In the genomic region with DNA sequence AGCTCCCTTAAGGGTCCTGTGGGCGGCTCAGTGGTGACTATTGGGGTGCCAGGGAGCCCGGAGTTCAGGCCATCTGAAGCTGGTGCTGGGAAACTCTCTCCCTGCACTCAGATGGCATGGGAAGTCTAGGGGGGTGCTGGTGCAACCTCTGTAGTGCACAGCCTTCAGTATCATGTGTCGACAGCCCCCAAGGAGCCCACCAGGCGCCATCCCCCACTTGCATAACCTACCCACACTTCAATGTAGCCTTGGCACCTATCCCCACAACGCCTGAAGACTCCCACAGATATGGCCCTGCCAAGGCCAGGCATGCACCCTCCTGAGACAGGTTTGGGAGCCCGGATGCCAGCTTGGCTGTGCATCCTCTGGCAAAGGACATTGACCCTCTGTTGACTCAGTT, we compare ENCODE assay signal across 11 cellular contexts. TPM values are rescaled to one million over a fixed set of nuclear protein-coding genes. Genes with fewer than 3 reads are reported as not detected.
DNase-seq lines count a peak whose midpoint lies in the region; ATAC-seq and TF ChIP-seq lines count a peak whose summit lies in the region.
"Had no signal": no experiment of that assay in that cellular context is flagged by ENCODE, and none has a peak within 500 bp of the region (broad histone marks: within the 10 kb centered on the region; RNA-seq: fewer than 3 reads in every experiment).

No MANE protein-coding gene starts in this region.

- peaks cover 45% of the 10 kb centered on the region for H3K4me1 Mint-ChIP-seq in activated CD8-positive, alpha-beta T cell treated with anti-CD3 and anti-CD28 coated beads for 36 hours (ENCODE audit: low read depth)
- H3K4me1 Mint-ChIP-seq in activated CD8-positive, alpha-beta T cell treated with anti-CD3 and anti-CD28 coated beads, Interleukin-2, amount 10 ng/mL, durations not matched to agents 7 days and 5 days (ENCODE audit: low read depth) = peaks cover 49% of the 10 kb centered on the region

- CTCF ChIA-PET in activated CD8-positive, alpha-beta T cell treated with anti-CD3 and anti-CD28 coated beads for 36 hours (lab: Charles Lee) = interaction anchor here (5.5 kb wide), 1 partner anchor 13 kb away, joined by 45 read pairs; no protein-coding TSS in a partner anchor
- CTCF ChIA-PET in activated CD8-positive, alpha-beta T cell treated with anti-CD3 and anti-CD28 coated beads, Interleukin-2, amount 10 ng/mL, durations not matched to agents 7 days and 5 days (lab: Charles Lee) = interaction anchor here (1.2 to 8.6 kb wide), 3 partner anchors 10 to 13 kb away, joined by 3 to 57 read pairs (median 4); no protein-coding TSS in a partner anchor

- H3K9me3 Mint-ChIP-seq in activated CD8-positive, alpha-beta T cell treated with anti-CD3 and anti-CD28 coated beads for 36 hours = no peaks in the 10 kb centered on the region
- no peaks in the 10 kb centered on the region for H3K9me3 Mint-ChIP-seq in activated CD8-positive, alpha-beta T cell treated with anti-CD3 and anti-CD28 coated beads, Interleukin-2, amount 10 ng/mL, durations not matched to agents 7 days and 5 days (ENCODE audit: insufficient read depth)

- no peaks in the 10 kb centered on the region for H3K27me3 Mint-ChIP-seq in activated CD8-positive, alpha-beta T cell treated with anti-CD3 and anti-CD28 coated beads for 36 hours
- H3K27me3 Mint-ChIP-seq in activated CD8-positive, alpha-beta T cell treated with anti-CD3 and anti-CD28 coated beads, Interleukin-2, amount 10 ng/mL, durations not matched to agents 7 days and 5 days (ENCODE audit: low read depth) = no peaks in the 10 kb centered on the region

- H3K27ac Mint-ChIP-seq in activated CD8-positive, alpha-beta T cell treated with anti-CD3 and anti-CD28 coated beads for 36 hours = peak overlapping the region; percentile 31
- H3K27ac Mint-ChIP-seq in activated CD8-positive, alpha-beta T cell treated with anti-CD3 and anti-CD28 coated beads, Interleukin-2, amount 10 ng/mL, durations not matched to agents 7 days and 5 days = no peak overlapping the region

- POLR2A ChIA-PET in activated CD8-positive, alpha-beta T cell treated with anti-CD3 and anti-CD28 coated beads for 36 hours (lab: Charles Lee) = interaction anchor here (6.7 to 6.9 kb wide), 2 partner anchors 11 to 12 kb away, joined by 58 to 78 read pairs; no protein-coding TSS in a partner anchor
- POLR2A ChIA-PET in activated CD8-positive, alpha-beta T cell treated with anti-CD3 and anti-CD28 coated beads, Interleukin-2, amount 10 ng/mL, durations not matched to agents 7 days and 5 days (lab: Charles Lee) = interaction anchor here (1.5 to 5.5 kb wide), 3 partner anchors 12 to 61 kb away, joined by 4 to 104 read pairs (median 9); no protein-coding TSS in a partner anchor

- intact Hi-C loops in activated CD8-positive, alpha-beta T cell treated with anti-CD3 and anti-CD28 coated beads for 36 hours (cut with micrococcal nuclease) = no loop called here
- intact Hi-C loops in breast epithelium (cut with DNase I; ENCODE audit: low total_unique reads) (no loop called here), thyroid gland (cut with DNase I) (no loop called here), testis (cut with DNase I; ENCODE audit: low total_unique reads) (no loop called here)

- 72 to 100% methylated on average over 2 to 3 of the region's 6 CpGs for WGBS in thyroid gland, 2 donors
- 79 to 85% methylated on average over 4 to 6 of the region's 6 CpGs for WGBS in testis, 2 donors

- DNase-seq in activated CD8-positive, alpha-beta T cell treated with anti-CD3 and anti-CD28 coated beads for 36 hours = no peak
- DNase-seq in activated CD8-positive, alpha-beta T cell treated with anti-CD3 and anti-CD28 coated beads, Interleukin-2, amount 10 ng/mL, durations not matched to agents 7 days and 5 days = no peak
- peak in 1 of 2 donors; percentile 32 for DNase-seq in breast epithelium (ENCODE audit: low spot score in 2 of 2)
- no peak for DNase-seq in thyroid gland
- no peak for DNase-seq in testis
- DNase-seq in LoVo (ENCODE audit: low spot score) = no peak
- DNase-seq: AML-193, NCI-H1092 had no signal

- ATAC-seq in activated CD8-positive, alpha-beta T cell treated with anti-CD3 and anti-CD28 coated beads for 36 hours = no peak
- no peak for ATAC-seq in activated CD8-positive, alpha-beta T cell treated with anti-CD3 and anti-CD28 coated beads, Interleukin-2, amount 10 ng/mL, durations not matched to agents 7 days and 5 days
- no peak for ATAC-seq in esophagus mucosa

- H3K4me1 ChIP-seq in breast epithelium (peaks cover 16 to 23% of the 10 kb centered on the region in 2 donors), muscle layer of colon (ENCODE audit: insufficient read depth, low read length) (peaks cover 46% of the 10 kb centered on the region), thyroid gland (peaks cover 32 to 52% of the 10 kb centered on the region in 2 donors), testis (peaks cover 34% of the 10 kb centered on the region)

- H3K4me3 ChIP-seq in breast epithelium = no peak overlapping the region
- H3K4me3 ChIP-seq in muscle layer of colon (ENCODE audit: low read depth in 1 of 2, low read length in 2 of 2) = no peak overlapping the region
- H3K4me3 ChIP-seq in thyroid gland (replicated peaks in 1 of 3) = no peak overlapping the region
- H3K4me3 ChIP-seq in testis = no peak overlapping the region

- H3K9me3 ChIP-seq in breast epithelium = no peaks in the 10 kb centered on the region
- H3K9me3 ChIP-seq in muscle layer of colon (ENCODE audit: low read length) = no peaks in the 10 kb centered on the region
- H3K9me3 ChIP-seq in thyroid gland = no peaks in the 10 kb centered on the region
- no peaks in the 10 kb centered on the region for H3K9me3 ChIP-seq in testis

- no peak for TF ChIP-seq CTCF in activated CD8-positive, alpha-beta T cell treated with anti-CD3 and anti-CD28 coated beads for 36 hours (IDR thresholded peaks at IDR 0.05)
- no peak for TF ChIP-seq CTCF in breast epithelium (IDR thresholded peaks at IDR 0.05)
- no peak for TF ChIP-seq CTCF in thyroid gland (IDR thresholded peaks at IDR 0.05)
- no peak for TF ChIP-seq CTCF in testis (IDR thresholded peaks at IDR 0.05)

- H3K27ac ChIP-seq in breast epithelium (peak overlapping the region; percentile 100), muscle layer of colon (ENCODE audit: low read depth, low read length) (peak overlapping the region; percentile 100), thyroid gland (peak overlapping the region in 2 of 3 donors; percentile 100), testis (peak overlapping the region in 1 of 2 donors; percentile 98)

- peak overlapping the region; percentile 27 for H3K9ac ChIP-seq in muscle layer of colon (ENCODE audit: low read length)
- H3K9ac ChIP-seq: parathyroid adenoma had no signal

- no peaks in the 10 kb centered on the region for H3K36me3 Mint-ChIP-seq in activated CD8-positive, alpha-beta T cell treated with anti-CD3 and anti-CD28 coated beads for 36 hours (ENCODE audit: low read depth)
- no peaks in the 10 kb centered on the region for H3K36me3 Mint-ChIP-seq in activated CD8-positive, alpha-beta T cell treated with anti-CD3 and anti-CD28 coated beads, Interleukin-2, amount 10 ng/mL, durations not matched to agents 7 days and 5 days (ENCODE audit: low read depth)

- H3K27me3 ChIP-seq in breast epithelium = no peaks in the 10 kb centered on the region
- no peaks in the 10 kb centered on the region for H3K27me3 ChIP-seq in muscle layer of colon (ENCODE audit: control insufficient read depth in 1 of 2, insufficient read depth in 2 of 2, low read length in 2 of 2)
- H3K27me3 ChIP-seq in thyroid gland = no peaks in the 10 kb centered on the region
- no peaks in the 10 kb centered on the region for H3K27me3 ChIP-seq in testis

- H3K36me3 ChIP-seq in breast epithelium (no peaks in the 10 kb centered on the region), muscle layer of colon (ENCODE audit: insufficient read depth, low read length) (no peaks in the 10 kb centered on the region), thyroid gland (no peaks in the 10 kb centered on the region), testis (ENCODE audit: low read depth, missing control alignments) (no peaks in the 10 kb centered on the region)

- no peak overlapping the region for H3K4me3 Mint-ChIP-seq in activated CD8-positive, alpha-beta T cell treated with anti-CD3 and anti-CD28 coated beads for 36 hours
- no peak overlapping the region for H3K4me3 Mint-ChIP-seq in activated CD8-positive, alpha-beta T cell treated with anti-CD3 and anti-CD28 coated beads, Interleukin-2, amount 10 ng/mL, durations not matched to agents 7 days and 5 days

- no peak for TF ChIP-seq POLR2A in breast epithelium (IDR thresholded peaks at IDR 0.05)
- no peak for TF ChIP-seq POLR2A in thyroid gland (IDR thresholded peaks at IDR 0.05)
- TF ChIP-seq POLR2A in testis (IDR thresholded peaks at IDR 0.05) = no peak

RNA-seq across cellular contexts. Expression of a gene that starts 27.7 kb away (rescaled TPM):
- total RNA-seq in activated CD8-positive, alpha-beta T cell treated with anti-CD3 and anti-CD28 coated beads for 36 hours = 1 to 10 TPM in 1 of 2 experiments, under 1 TPM in 1; 0.56 to 1.3 TPM
- under 1 TPM; 0.60 to 0.90 TPM for total RNA-seq in activated CD8-positive, alpha-beta T cell treated with anti-CD3 and anti-CD28 coated beads, Interleukin-2, amount 10 ng/mL, durations not matched to agents 7 days and 5 days
- total RNA-seq in breast epithelium (not detected), thyroid gland (not detected), testis (10 to 100 TPM; 14.5 to 18.6 TPM), esophagus mucosa (not detected)
- 9.3 TPM for polyA plus RNA-seq in testis (ENCODE audit: insufficient read depth, low read depth, low replicate concordance)

RNA-seq across cellular contexts. Expression of a gene that starts 54.0 kb away (rescaled TPM):
- total RNA-seq in activated CD8-positive, alpha-beta T cell treated with anti-CD3 and anti-CD28 coated beads for 36 hours = 1 to 10 TPM; 6.6 to 6.8 TPM
- 1 to 10 TPM; 8.4 to 9.5 TPM for total RNA-seq in activated CD8-positive, alpha-beta T cell treated with anti-CD3 and anti-CD28 coated beads, Interleukin-2, amount 10 ng/mL, durations not matched to agents 7 days and 5 days
- total RNA-seq in breast epithelium = 1 to 10 TPM; 1.1 to 8.5 (median 6.9) TPM
- 10 to 100 TPM in 1 of 4 donors, 1 to 10 TPM in 3; 6.9 to 15.6 (median 8.9) TPM for total RNA-seq in thyroid gland
- total RNA-seq in testis = 10 to 100 TPM in 1 of 2 donors, 1 to 10 TPM in 1; 4.7 to 10.0 TPM
- polyA plus RNA-seq in testis (ENCODE audit: insufficient read depth, low read depth, low replicate concordance) = 3.4 TPM
- total RNA-seq in esophagus mucosa = 10.9 TPM

RNA-seq across cellular contexts. Expression of a gene that starts 56.6 kb away (rescaled TPM):
- 1 to 10 TPM; 3.6 to 5.2 TPM for total RNA-seq in activated CD8-positive, alpha-beta T cell treated with anti-CD3 and anti-CD28 coated beads for 36 hours
- total RNA-seq in activated CD8-positive, alpha-beta T cell treated with anti-CD3 and anti-CD28 coated beads, Interleukin-2, amount 10 ng/mL, durations not matched to agents 7 days and 5 days = 1 to 10 TPM; 4.2 to 5.0 TPM
- 1 to 10 TPM; 1.3 to 6.3 (median 1.6) TPM for total RNA-seq in breast epithelium
- 1 to 10 TPM in 3 of 4 donors, under 1 TPM in 1; 0.34 to 1.7 (median 1.0) TPM for total RNA-seq in thyroid gland
- total RNA-seq in testis = 10 to 100 TPM; 26.3 to 48.9 TPM
- 17.8 TPM for polyA plus RNA-seq in testis (ENCODE audit: insufficient read depth, low read depth, low replicate concordance)
- 5.7 TPM for total RNA-seq in esophagus mucosa

RNA-seq across cellular contexts. Expression of a gene that starts 56.7 kb away (rescaled TPM):
- total RNA-seq in activated CD8-positive, alpha-beta T cell treated with anti-CD3 and anti-CD28 coated beads for 36 hours = 10 to 100 TPM; 22.4 to 23.8 TPM
- total RNA-seq in activated CD8-positive, alpha-beta T cell treated with anti-CD3 and anti-CD28 coated beads, Interleukin-2, amount 10 ng/mL, durations not matched to agents 7 days and 5 days = 10 to 100 TPM; 27.8 to 28.9 TPM
- total RNA-seq in breast epithelium (10 to 100 TPM; 16.6 to 50.1 (median 43.6) TPM), thyroid gland (10 to 100 TPM; 29.3 to 36.4 (median 31.3) TPM), testis (10 to 100 TPM; 56.6 to 62.7 TPM), esophagus mucosa (29.7 TPM)
- 31.0 TPM for polyA plus RNA-seq in testis (ENCODE audit: insufficient read depth, low read depth, low replicate concordance)

Comparison
In these comparisons a context has a peak if more than half of its experiments do, and no peak if none do; other contexts are left out.
1. RNA of a gene that starts 27.7 kb away (total RNA-seq): 14.5 to 18.6 TPM in testis; 0.56 to 1.3 TPM in activated CD8-positive, alpha-beta T cell treated with anti-CD3 and anti-CD28 coated beads for 36 hours, 0.60 to 0.90 TPM in activated CD8-positive, alpha-beta T cell treated with anti-CD3 and anti-CD28 coated beads, Interleukin-2, amount 10 ng/mL, durations not matched to agents 7 days and 5 days, not detected in esophagus mucosa (single experiment), not detected in breast epithelium and not detected in thyroid gland; every median in the first group is over 4 times any median in the second.